ENCODE assay signal across 21 cellular contexts in genomic region chr16:23080329-23080728, GRCh38.
"Had no signal": no experiment of that assay in that cellular context is flagged by ENCODE, and none has a peak within 500 bp of the region (broad histone marks: within the 10 kb centered on the region; RNA-seq: fewer than 3 reads in every experiment).

No MANE protein-coding gene starts in this region.

- H3K27me3 Mint-ChIP-seq: activated CD4-positive, alpha-beta T cell treated with anti-CD3 and anti-CD28 coated beads, Interleukin-2, amount 10 ng/mL, durations not matched to agents 24 days and 14 days; activated T-helper 17 cell treated with anti-CD3 and anti-CD28 coated beads, Interleukin-2, amount 50 U/mL, for 72 hours; effector memory CD8-positive, alpha-beta T cell; stimulated activated naive CD8-positive, alpha-beta T cell treated with anti-CD3 and anti-CD28 coated beads, Interleukin-15, amount 100 ng/mL, for 72 hours had no signal

- H3K9me3 ChIP-seq: ascending aorta, heart left ventricle, neutrophil, ovary, tibial artery had no signal

- H3K36me3 ChIP-seq: ovary had no signal

- H3K27ac Mint-ChIP-seq: activated CD4-positive, alpha-beta T cell treated with anti-CD3 and anti-CD28 coated beads, Interleukin-2, amount 10 ng/mL, durations not matched to agents 24 days and 14 days; activated CD8-positive, alpha-beta T cell treated with anti-CD3 and anti-CD28 coated beads, Interleukin-2, amount 10 ng/mL, durations not matched to agents 7 days and 5 days; activated naive CD4-positive, alpha-beta T cell treated with anti-CD3 and anti-CD28 coated beads, Interleukin-2, amount 50 U/mL, for 72 hours; activated T-helper 17 cell treated with anti-CD3 and anti-CD28 coated beads, Interleukin-2, amount 50 U/mL, for 72 hours; effector memory CD8-positive, alpha-beta T cell; natural killer cell; stimulated activated naive CD8-positive, alpha-beta T cell treated with anti-CD3 and anti-CD28 coated beads, Interleukin-15, amount 100 ng/mL, for 72 hours had no signal

- ATAC-seq: activated CD4-positive, CD25-positive, alpha-beta regulatory T cell treated with anti-CD3 and anti-CD28 coated beads, Interleukin-2, amount 50 U/mL, for 24 hours; activated CD8-positive, alpha-beta T cell treated with anti-CD3 and anti-CD28 coated beads, Interleukin-2, amount 10 ng/mL, durations not matched to agents 7 days and 5 days; activated naive CD4-positive, alpha-beta T cell treated with anti-CD3 and anti-CD28 coated beads, Interleukin-2, amount 50 U/mL, for 72 hours; activated T-helper 17 cell treated with anti-CD3 and anti-CD28 coated beads, Interleukin-2, amount 50 U/mL, for 72 hours; effector memory CD8-positive, alpha-beta T cell; left cardiac atrium; natural killer cell; stimulated activated effector memory CD8-positive, alpha-beta T cell treated with anti-CD3 and anti-CD28 coated beads, Interleukin-12 subunit alpha, Interleukin-12 subunit beta, amount 100 ng/mL, for 72 hours; stimulated activated naive CD8-positive, alpha-beta T cell treated with anti-CD3 and anti-CD28 coated beads, Interleukin-15, amount 100 ng/mL, for 72 hours had no signal

- H3K27me3 ChIP-seq: ascending aorta, heart left ventricle, neutrophil, ovary, tibial artery had no signal

- H3K4me1 ChIP-seq: ascending aorta, tibial artery had no signal

- H3K9me3 Mint-ChIP-seq: activated CD4-positive, alpha-beta T cell treated with anti-CD3 and anti-CD28 coated beads, Interleukin-2, amount 10 ng/mL, durations not matched to agents 24 days and 14 days; activated naive CD4-positive, alpha-beta T cell treated with anti-CD3 and anti-CD28 coated beads, Interleukin-2, amount 50 U/mL, for 72 hours; activated T-helper 17 cell treated with anti-CD3 and anti-CD28 coated beads, Interleukin-2, amount 50 U/mL, for 72 hours; effector memory CD8-positive, alpha-beta T cell; natural killer cell; stimulated activated effector memory CD8-positive, alpha-beta T cell treated with anti-CD3 and anti-CD28 coated beads, Interleukin-12 subunit alpha, Interleukin-12 subunit beta, amount 100 ng/mL, for 72 hours; stimulated activated naive CD8-positive, alpha-beta T cell treated with anti-CD3 and anti-CD28 coated beads, Interleukin-15, amount 100 ng/mL, for 72 hours had no signal

- FAIRE-seq: islet of Langerhans had no signal

- H3K4me1 Mint-ChIP-seq: stimulated activated effector memory CD8-positive, alpha-beta T cell treated with anti-CD3 and anti-CD28 coated beads, Interleukin-12 subunit alpha, Interleukin-12 subunit beta, amount 100 ng/mL, for 72 hours had no signal

- H3K4me3 ChIP-seq: ascending aorta, heart left ventricle, ovary, tibial artery had no signal

- DNase-seq: activated CD4-positive, alpha-beta T cell treated with anti-CD3 and anti-CD28 coated beads, Interleukin-2, amount 10 ng/mL, durations not matched to agents 24 days and 14 days; activated CD8-positive, alpha-beta T cell treated with anti-CD3 and anti-CD28 coated beads, Interleukin-2, amount 10 ng/mL, durations not matched to agents 7 days and 5 days; central memory CD4-positive, alpha-beta T cell; effector memory CD8-positive, alpha-beta T cell; heart left ventricle; left cardiac atrium; midbrain; natural killer cell; ovary; right cardiac atrium; stimulated activated CD4-positive, alpha-beta T cell treated with anti-CD3 and anti-CD28 coated beads, Interleukin-2, amount 100 ng/mL, for 24 hours; stimulated activated naive CD8-positive, alpha-beta T cell treated with anti-CD3 and anti-CD28 coated beads, Interleukin-15, amount 100 ng/mL, for 72 hours; T-helper 9 cell; tibial artery had no signal

- H3K27ac ChIP-seq: ascending aorta, heart left ventricle, neutrophil, ovary, tibial artery had no signal

- H3K4me3 Mint-ChIP-seq: activated CD4-positive, alpha-beta T cell treated with anti-CD3 and anti-CD28 coated beads, Interleukin-2, amount 10 ng/mL, durations not matched to agents 24 days and 14 days; activated CD8-positive, alpha-beta T cell treated with anti-CD3 and anti-CD28 coated beads, Interleukin-2, amount 10 ng/mL, durations not matched to agents 7 days and 5 days; activated T-helper 17 cell treated with anti-CD3 and anti-CD28 coated beads, Interleukin-2, amount 50 U/mL, for 72 hours; effector memory CD8-positive, alpha-beta T cell; natural killer cell; stimulated activated effector memory CD8-positive, alpha-beta T cell treated with anti-CD3 and anti-CD28 coated beads, Interleukin-12 subunit alpha, Interleukin-12 subunit beta, amount 100 ng/mL, for 72 hours; stimulated activated naive CD8-positive, alpha-beta T cell treated with anti-CD3 and anti-CD28 coated beads, Interleukin-15, amount 100 ng/mL, for 72 hours had no signal
